In genomic region chr2:113283704-113284284, GRCh38 we compare ENCODE assay signal across 8 cellular contexts. TPM values are rescaled to one million over a fixed set of nuclear protein-coding genes. Genes with fewer than 3 reads are reported as not detected.
DNase-seq lines count a peak whose midpoint lies in the region; ATAC-seq and TF ChIP-seq lines count a peak whose summit lies in the region.
"Had no signal": no experiment of that assay in that cellular context is flagged by ENCODE, and none has a peak within 500 bp of the region (broad histone marks: within the 10 kb centered on the region; RNA-seq: fewer than 3 reads in every experiment).

No MANE protein-coding gene starts in this region.

- intact Hi-C loops in right lobe of liver (cut with DNase I) (no loop called here), upper lobe of right lung (cut with DNase I) (no loop called here)

- no peak overlapping the region for H3K4me3 ChIP-seq in choroid plexus epithelial cell (ENCODE audit: low read depth, low read length)
- H3K4me3 ChIP-seq in right lobe of liver, result peak overlapping the region in 1 of 3 donors; percentile 1
- no peak overlapping the region for H3K4me3 ChIP-seq in upper lobe of right lung

- H3K36me3 Mint-ChIP-seq in immature natural killer cell, result no peaks in the 10 kb centered on the region
- H3K36me3 Mint-ChIP-seq: brain had no signal

- H3K27ac Mint-ChIP-seq in immature natural killer cell, result no peak overlapping the region

- H3K4me1 Mint-ChIP-seq in immature natural killer cell, result no peaks in the 10 kb centered on the region

- H3K27me3 ChIP-seq in right lobe of liver (no peaks in the 10 kb centered on the region), upper lobe of right lung (peaks cover under 1% of the 10 kb centered on the region)

- peaks cover 0 to 57% (median 27%) of the 10 kb centered on the region in 4 donors for H3K4me1 ChIP-seq in right lobe of liver
- peaks cover 19% of the 10 kb centered on the region for H3K4me1 ChIP-seq in upper lobe of right lung

- 23% methylated on average over 2 of the region's 3 CpGs for WGBS in right lobe of liver (ENCODE audit: insufficient coverage, low coverage, low lambda C conversion rate, missing lambda C conversion rate)

- DNase-seq in LHCN-M2 (ENCODE audit: low read depth) (peak; percentile 98), choroid plexus epithelial cell (ENCODE audit: low read depth) (peak; percentile 89), right lobe of liver (peak; percentile 72 to 84 (median 79)), upper lobe of right lung (peak; percentile 82), immature natural killer cell (no peak), NCI-H187 treated with DMSO at 0.1 percent for 48 hours (lab: John Stamatoyannopoulos, UW) (no peak)
- no peak for DNase-seq in activated naive CD4-positive, alpha-beta T cell treated with Interleukin-2 at 50 U/mL for 16 hours

- no peaks in the 10 kb centered on the region for H3K9me3 Mint-ChIP-seq in immature natural killer cell

- no peak overlapping the region for H3K4me3 Mint-ChIP-seq in immature natural killer cell
- H3K4me3 Mint-ChIP-seq: brain had no signal

- H3K9me3 ChIP-seq in right lobe of liver, result no peaks in the 10 kb centered on the region
- H3K9me3 ChIP-seq in upper lobe of right lung, result no peaks in the 10 kb centered on the region

- H3K27ac ChIP-seq in right lobe of liver (peak overlapping the region; percentile 80 to 95 (median 92)), upper lobe of right lung (peak overlapping the region; percentile 63)

- H3K36me3 ChIP-seq in right lobe of liver, result no peaks in the 10 kb centered on the region
- no peaks in the 10 kb centered on the region for H3K36me3 ChIP-seq in upper lobe of right lung

- TF ChIP-seq POLR2A in right lobe of liver (IDR thresholded peaks at IDR 0.05), result peak; percentile 38

- no peak for TF ChIP-seq CTCF in choroid plexus epithelial cell (conservative IDR thresholded peaks at IDR 0.05; ENCODE audit: low read depth, low read length)
- TF ChIP-seq CTCF in right lobe of liver (IDR thresholded peaks at IDR 0.05), result no peak
- no peak for TF ChIP-seq CTCF in upper lobe of right lung (IDR thresholded peaks at IDR 0.05)

- peak; percentile 53 to 62 (median 60) for ATAC-seq in right lobe of liver
- peak; percentile 84 for ATAC-seq in upper lobe of right lung

- H3K27me3 Mint-ChIP-seq in immature natural killer cell (ENCODE audit: low read depth in 3 of 3), result peaks cover 8 to 22% (median 8%) of the 10 kb centered on the region in 3 donors

RNA-seq across cellular contexts. Expression of gene PAX8, which starts 5.1 kb away (rescaled TPM):
- 2.3 and 4.2 TPM in 2 replicates for total RNA-seq in LHCN-M2 (2014; rRNA removed)
- 12.6 TPM for polyA plus RNA-seq in LHCN-M2 (2012)
- total RNA-seq in right lobe of liver, result 1 to 10 TPM in 2 of 6 experiments, under 1 TPM in 4; 0.27 to 1.9 (median 0.86) TPM
- total RNA-seq in upper lobe of right lung, result 1.6 TPM
- polyA plus RNA-seq in immature natural killer cell, result under 1 TPM in 2 of 3 donors, not detected in 1; 0.29 to 0.93 TPM

Comparison
In these comparisons a context has a peak if more than half of its experiments do, and no peak if none do; other contexts are left out.
1. DNase-seq: peak in LHCN-M2 (single experiment), choroid plexus epithelial cell (single experiment), right lobe of liver (3 of 3) and upper lobe of right lung (single experiment); none in immature natural killer cell (0 of 3), activated naive CD4-positive, alpha-beta T cell treated with Interleukin-2 at 50 U/mL for 16 hours (single experiment) and NCI-H187 treated with DMSO at 0.1 percent for 48 hours (single experiment).